1 cellular context compared by ENCODE assay signal in the genomic region with DNA sequence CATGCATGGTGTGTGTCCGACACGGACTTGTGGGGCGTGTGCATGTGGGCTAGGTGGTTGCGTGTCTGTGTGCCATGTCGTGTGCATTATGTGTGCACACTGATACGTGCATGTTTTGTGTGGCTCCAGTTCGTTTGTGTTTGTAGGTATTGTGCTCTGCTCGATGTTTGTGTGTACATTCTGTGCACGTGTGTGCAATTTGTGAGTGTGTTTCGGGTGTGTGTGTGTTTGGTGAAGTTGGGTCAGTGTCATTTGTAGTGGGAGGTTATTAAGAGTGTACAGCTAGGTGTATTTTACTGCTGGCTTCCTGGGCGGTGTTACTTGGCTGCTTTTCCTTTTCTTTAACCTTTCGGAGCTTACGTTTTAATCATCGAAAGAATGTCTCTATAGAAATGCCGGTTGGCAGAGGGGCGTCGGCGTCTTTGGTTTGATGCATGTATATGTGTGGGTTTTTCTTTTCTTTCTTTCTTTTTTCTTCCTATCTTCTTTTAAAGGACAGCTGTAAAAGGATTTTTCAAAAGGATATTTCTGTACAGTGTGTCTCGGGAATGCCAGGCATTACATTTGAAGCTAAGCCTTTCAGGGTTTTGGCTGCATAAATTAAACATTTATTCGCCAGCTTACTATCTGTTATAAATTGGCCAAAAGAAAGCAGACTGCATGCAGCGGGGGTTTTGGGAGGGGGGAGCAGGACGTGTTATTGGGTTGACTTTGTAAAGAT.
TF ChIP-seq lines count a peak whose summit lies in the region.

No MANE protein-coding gene starts in this region.

TF ChIP-seq in HEK293, 187 proteins besides CTCF, POLR2A, EP300 and RAD21 (continued from another document and continues in another):
- TF ChIP-seq, protein P1, sequence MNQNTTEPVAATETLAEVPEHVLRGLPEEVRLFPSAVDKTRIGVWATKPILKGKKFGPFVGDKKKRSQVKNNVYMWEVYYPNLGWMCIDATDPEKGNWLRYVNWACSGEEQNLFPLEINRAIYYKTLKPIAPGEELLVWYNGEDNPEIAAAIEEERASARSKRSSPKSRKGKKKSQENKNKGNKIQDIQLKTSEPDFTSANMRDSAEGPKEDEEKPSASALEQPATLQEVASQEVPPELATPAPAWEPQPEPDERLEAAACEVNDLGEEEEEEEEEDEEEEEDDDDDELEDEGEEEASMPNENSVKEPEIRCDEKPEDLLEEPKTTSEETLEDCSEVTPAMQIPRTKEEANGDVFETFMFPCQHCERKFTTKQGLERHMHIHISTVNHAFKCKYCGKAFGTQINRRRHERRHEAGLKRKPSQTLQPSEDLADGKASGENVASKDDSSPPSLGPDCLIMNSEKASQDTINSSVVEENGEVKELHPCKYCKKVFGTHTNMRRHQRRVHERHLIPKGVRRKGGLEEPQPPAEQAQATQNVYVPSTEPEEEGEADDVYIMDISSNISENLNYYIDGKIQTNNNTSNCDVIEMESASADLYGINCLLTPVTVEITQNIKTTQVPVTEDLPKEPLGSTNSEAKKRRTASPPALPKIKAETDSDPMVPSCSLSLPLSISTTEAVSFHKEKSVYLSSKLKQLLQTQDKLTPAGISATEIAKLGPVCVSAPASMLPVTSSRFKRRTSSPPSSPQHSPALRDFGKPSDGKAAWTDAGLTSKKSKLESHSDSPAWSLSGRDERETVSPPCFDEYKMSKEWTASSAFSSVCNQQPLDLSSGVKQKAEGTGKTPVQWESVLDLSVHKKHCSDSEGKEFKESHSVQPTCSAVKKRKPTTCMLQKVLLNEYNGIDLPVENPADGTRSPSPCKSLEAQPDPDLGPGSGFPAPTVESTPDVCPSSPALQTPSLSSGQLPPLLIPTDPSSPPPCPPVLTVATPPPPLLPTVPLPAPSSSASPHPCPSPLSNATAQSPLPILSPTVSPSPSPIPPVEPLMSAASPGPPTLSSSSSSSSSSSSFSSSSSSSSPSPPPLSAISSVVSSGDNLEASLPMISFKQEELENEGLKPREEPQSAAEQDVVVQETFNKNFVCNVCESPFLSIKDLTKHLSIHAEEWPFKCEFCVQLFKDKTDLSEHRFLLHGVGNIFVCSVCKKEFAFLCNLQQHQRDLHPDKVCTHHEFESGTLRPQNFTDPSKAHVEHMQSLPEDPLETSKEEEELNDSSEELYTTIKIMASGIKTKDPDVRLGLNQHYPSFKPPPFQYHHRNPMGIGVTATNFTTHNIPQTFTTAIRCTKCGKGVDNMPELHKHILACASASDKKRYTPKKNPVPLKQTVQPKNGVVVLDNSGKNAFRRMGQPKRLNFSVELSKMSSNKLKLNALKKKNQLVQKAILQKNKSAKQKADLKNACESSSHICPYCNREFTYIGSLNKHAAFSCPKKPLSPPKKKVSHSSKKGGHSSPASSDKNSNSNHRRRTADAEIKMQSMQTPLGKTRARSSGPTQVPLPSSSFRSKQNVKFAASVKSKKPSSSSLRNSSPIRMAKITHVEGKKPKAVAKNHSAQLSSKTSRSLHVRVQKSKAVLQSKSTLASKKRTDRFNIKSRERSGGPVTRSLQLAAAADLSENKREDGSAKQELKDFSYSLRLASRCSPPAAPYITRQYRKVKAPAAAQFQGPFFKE (tag by site-specific recombination; IDR thresholded peaks at IDR 0.05; ENCODE audit: borderline replicate concordance), result peak; percentile 72; the same call in 1 of the 2 replicates
- TF ChIP-seq KLF9 (tag by site-specific recombination; IDR thresholded peaks at IDR 0.05; ENCODE audit: low read depth), result peak; percentile 67
- TF ChIP-seq, protein P2, sequence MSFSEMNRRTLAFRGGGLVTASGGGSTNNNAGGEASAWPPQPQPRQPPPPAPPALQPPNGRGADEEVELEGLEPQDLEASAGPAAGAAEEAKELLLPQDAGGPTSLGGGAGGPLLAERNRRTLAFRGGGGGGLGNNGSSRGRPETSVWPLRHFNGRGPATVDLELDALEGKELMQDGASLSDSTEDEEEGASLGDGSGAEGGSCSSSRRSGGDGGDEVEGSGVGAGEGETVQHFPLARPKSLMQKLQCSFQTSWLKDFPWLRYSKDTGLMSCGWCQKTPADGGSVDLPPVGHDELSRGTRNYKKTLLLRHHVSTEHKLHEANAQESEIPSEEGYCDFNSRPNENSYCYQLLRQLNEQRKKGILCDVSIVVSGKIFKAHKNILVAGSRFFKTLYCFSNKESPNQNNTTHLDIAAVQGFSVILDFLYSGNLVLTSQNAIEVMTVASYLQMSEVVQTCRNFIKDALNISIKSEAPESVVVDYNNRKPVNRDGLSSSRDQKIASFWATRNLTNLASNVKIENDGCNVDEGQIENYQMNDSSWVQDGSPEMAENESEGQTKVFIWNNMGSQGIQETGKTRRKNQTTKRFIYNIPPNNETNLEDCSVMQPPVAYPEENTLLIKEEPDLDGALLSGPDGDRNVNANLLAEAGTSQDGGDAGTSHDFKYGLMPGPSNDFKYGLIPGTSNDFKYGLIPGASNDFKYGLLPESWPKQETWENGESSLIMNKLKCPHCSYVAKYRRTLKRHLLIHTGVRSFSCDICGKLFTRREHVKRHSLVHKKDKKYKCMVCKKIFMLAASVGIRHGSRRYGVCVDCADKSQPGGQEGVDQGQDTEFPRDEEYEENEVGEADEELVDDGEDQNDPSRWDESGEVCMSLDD (tag by site-specific recombination; IDR thresholded peaks at IDR 0.05), result peak; percentile 67
- TF ChIP-seq ZNF624 (tag by site-specific recombination; IDR thresholded peaks at IDR 0.05), result 0 out of 2 replicates have a peak, but pooled peaks have one; percentile 50
- TF ChIP-seq ZNF341 (tag by site-specific recombination; IDR thresholded peaks at IDR 0.05; ENCODE audit: low read depth), result 0 out of 2 replicates have a peak, but pooled peaks have one; percentile 36
- peak; percentile 49 for TF ChIP-seq GLIS1 (tag by site-specific recombination; IDR thresholded peaks at IDR 0.05)
- TF ChIP-seq ZNF792 (tag by site-specific recombination; IDR thresholded peaks at IDR 0.05), result peak; percentile 90
- TF ChIP-seq EGR2 (tag by site-specific recombination; IDR thresholded peaks at IDR 0.05; ENCODE audit: low read depth), result peak; percentile 47
- TF ChIP-seq ZBTB7A (tag by site-specific recombination; IDR thresholded peaks at IDR 0.05; ENCODE audit: low read depth), result no peak
- TF ChIP-seq ZNF549 (tag by site-specific recombination; IDR thresholded peaks at IDR 0.05), result no peak
- TF ChIP-seq ZNF571 (tag by site-specific recombination; IDR thresholded peaks at IDR 0.05), result no peak
- TF ChIP-seq, protein P3, sequence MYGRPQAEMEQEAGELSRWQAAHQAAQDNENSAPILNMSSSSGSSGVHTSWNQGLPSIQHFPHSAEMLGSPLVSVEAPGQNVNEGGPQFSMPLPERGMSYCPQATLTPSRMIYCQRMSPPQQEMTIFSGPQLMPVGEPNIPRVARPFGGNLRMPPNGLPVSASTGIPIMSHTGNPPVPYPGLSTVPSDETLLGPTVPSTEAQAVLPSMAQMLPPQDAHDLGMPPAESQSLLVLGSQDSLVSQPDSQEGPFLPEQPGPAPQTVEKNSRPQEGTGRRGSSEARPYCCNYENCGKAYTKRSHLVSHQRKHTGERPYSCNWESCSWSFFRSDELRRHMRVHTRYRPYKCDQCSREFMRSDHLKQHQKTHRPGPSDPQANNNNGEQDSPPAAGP (tag by site-specific recombination; IDR thresholded peaks at IDR 0.05), result peak; percentile 39; the same call in 1 of the 2 replicates
- peak; percentile 53; the same call in 1 of the 2 replicates for TF ChIP-seq KLF8 (tag by site-specific recombination; IDR thresholded peaks at IDR 0.05)
- no peak for TF ChIP-seq MEIS1 (CRISPR knock-in tag; IDR thresholded peaks at IDR 0.05; ENCODE audit: borderline replicate concordance)
- peak; percentile 89; the same call in 1 of the 2 replicates for TF ChIP-seq ZNF837 (tag by site-specific recombination; IDR thresholded peaks at IDR 0.05)
- TF ChIP-seq, protein P4, sequence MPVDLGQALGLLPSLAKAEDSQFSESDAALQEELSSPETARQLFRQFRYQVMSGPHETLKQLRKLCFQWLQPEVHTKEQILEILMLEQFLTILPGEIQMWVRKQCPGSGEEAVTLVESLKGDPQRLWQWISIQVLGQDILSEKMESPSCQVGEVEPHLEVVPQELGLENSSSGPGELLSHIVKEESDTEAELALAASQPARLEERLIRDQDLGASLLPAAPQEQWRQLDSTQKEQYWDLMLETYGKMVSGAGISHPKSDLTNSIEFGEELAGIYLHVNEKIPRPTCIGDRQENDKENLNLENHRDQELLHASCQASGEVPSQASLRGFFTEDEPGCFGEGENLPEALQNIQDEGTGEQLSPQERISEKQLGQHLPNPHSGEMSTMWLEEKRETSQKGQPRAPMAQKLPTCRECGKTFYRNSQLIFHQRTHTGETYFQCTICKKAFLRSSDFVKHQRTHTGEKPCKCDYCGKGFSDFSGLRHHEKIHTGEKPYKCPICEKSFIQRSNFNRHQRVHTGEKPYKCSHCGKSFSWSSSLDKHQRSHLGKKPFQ (tag by site-specific recombination; IDR thresholded peaks at IDR 0.05), result peak; percentile 42; the same call in 1 of the 2 replicates
- TF ChIP-seq ZNF600 (tag by site-specific recombination; IDR thresholded peaks at IDR 0.05), result peak; percentile 83
- TF ChIP-seq, protein P5, sequence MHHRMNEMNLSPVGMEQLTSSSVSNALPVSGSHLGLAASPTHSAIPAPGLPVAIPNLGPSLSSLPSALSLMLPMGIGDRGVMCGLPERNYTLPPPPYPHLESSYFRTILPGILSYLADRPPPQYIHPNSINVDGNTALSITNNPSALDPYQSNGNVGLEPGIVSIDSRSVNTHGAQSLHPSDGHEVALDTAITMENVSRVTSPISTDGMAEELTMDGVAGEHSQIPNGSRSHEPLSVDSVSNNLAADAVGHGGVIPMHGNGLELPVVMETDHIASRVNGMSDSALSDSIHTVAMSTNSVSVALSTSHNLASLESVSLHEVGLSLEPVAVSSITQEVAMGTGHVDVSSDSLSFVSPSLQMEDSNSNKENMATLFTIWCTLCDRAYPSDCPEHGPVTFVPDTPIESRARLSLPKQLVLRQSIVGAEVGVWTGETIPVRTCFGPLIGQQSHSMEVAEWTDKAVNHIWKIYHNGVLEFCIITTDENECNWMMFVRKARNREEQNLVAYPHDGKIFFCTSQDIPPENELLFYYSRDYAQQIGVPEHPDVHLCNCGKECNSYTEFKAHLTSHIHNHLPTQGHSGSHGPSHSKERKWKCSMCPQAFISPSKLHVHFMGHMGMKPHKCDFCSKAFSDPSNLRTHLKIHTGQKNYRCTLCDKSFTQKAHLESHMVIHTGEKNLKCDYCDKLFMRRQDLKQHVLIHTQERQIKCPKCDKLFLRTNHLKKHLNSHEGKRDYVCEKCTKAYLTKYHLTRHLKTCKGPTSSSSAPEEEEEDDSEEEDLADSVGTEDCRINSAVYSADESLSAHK (tag by site-specific recombination; IDR thresholded peaks at IDR 0.05), result peak; percentile 44; the same call in 1 of the 2 replicates
- TF ChIP-seq, protein P6, sequence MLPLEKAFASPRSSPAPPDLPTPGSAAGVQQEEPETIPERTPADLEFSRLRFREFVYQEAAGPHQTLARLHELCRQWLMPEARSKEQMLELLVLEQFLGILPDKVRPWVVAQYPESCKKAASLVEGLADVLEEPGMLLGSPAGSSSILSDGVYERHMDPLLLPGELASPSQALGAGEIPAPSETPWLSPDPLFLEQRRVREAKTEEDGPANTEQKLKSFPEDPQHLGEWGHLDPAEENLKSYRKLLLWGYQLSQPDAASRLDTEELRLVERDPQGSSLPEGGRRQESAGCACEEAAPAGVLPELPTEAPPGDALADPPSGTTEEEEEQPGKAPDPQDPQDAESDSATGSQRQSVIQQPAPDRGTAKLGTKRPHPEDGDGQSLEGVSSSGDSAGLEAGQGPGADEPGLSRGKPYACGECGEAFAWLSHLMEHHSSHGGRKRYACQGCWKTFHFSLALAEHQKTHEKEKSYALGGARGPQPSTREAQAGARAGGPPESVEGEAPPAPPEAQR (tag by site-specific recombination; IDR thresholded peaks at IDR 0.05), result no peak
- peak; percentile 64; the same call in 1 of the 2 replicates for TF ChIP-seq ZNF664 (tag by site-specific recombination; IDR thresholded peaks at IDR 0.05)
- TF ChIP-seq BCL11B (tag by site-specific recombination; IDR thresholded peaks at IDR 0.05; ENCODE audit: low read depth), result peak; percentile 59; the same call in 1 of the 2 replicates
- TF ChIP-seq ZBTB21 (tag by site-specific recombination; IDR thresholded peaks at IDR 0.05), result peak; percentile 26; the same call in 1 of the 2 replicates
- TF ChIP-seq KLF7 (tag by site-specific recombination; IDR thresholded peaks at IDR 0.05; ENCODE audit: borderline replicate concordance), result peak; percentile 73; the same call in 1 of the 2 replicates
- peak; percentile 70 for TF ChIP-seq ZNF843 (tag by site-specific recombination; IDR thresholded peaks at IDR 0.05)
- no peak for TF ChIP-seq ZNF660 (tag by site-specific recombination; IDR thresholded peaks at IDR 0.05)
- peak; percentile 45; the same call in 1 of the 2 replicates for TF ChIP-seq ZEB2 (tag by site-specific recombination; IDR thresholded peaks at IDR 0.05)
- TF ChIP-seq, protein P7, sequence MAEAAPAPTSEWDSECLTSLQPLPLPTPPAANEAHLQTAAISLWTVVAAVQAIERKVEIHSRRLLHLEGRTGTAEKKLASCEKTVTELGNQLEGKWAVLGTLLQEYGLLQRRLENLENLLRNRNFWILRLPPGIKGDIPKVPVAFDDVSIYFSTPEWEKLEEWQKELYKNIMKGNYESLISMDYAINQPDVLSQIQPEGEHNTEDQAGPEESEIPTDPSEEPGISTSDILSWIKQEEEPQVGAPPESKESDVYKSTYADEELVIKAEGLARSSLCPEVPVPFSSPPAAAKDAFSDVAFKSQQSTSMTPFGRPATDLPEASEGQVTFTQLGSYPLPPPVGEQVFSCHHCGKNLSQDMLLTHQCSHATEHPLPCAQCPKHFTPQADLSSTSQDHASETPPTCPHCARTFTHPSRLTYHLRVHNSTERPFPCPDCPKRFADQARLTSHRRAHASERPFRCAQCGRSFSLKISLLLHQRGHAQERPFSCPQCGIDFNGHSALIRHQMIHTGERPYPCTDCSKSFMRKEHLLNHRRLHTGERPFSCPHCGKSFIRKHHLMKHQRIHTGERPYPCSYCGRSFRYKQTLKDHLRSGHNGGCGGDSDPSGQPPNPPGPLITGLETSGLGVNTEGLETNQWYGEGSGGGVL (tag by site-specific recombination; IDR thresholded peaks at IDR 0.05), result peak; percentile 51
- 0 out of 2 replicates have a peak, but pooled peaks have one; percentile 60 for TF ChIP-seq SCRT1 (tag by site-specific recombination; IDR thresholded peaks at IDR 0.05; ENCODE audit: borderline replicate concordance)
- TF ChIP-seq ZSCAN16 (tag by site-specific recombination; IDR thresholded peaks at IDR 0.05), result peak; percentile 18; the same call in 1 of the 2 replicates
- TF ChIP-seq ZXDB (tag by site-specific recombination; IDR thresholded peaks at IDR 0.05), result peak; percentile 74
- TF ChIP-seq ZNF211 (tag by site-specific recombination; IDR thresholded peaks at IDR 0.05; ENCODE audit: low read depth), result no peak
- TF ChIP-seq ZNF629 (tag by site-specific recombination; IDR thresholded peaks at IDR 0.05), result 0 out of 2 replicates have a peak, but pooled peaks have one; percentile 49
- peak; percentile 18; the same call in 1 of the 2 replicates for TF ChIP-seq SP2 (tag by site-specific recombination; IDR thresholded peaks at IDR 0.05)
- peak; percentile 35; the same call in 1 of the 2 replicates for TF ChIP-seq SP3 (tag by site-specific recombination; IDR thresholded peaks at IDR 0.05)
- TF ChIP-seq, protein P8, sequence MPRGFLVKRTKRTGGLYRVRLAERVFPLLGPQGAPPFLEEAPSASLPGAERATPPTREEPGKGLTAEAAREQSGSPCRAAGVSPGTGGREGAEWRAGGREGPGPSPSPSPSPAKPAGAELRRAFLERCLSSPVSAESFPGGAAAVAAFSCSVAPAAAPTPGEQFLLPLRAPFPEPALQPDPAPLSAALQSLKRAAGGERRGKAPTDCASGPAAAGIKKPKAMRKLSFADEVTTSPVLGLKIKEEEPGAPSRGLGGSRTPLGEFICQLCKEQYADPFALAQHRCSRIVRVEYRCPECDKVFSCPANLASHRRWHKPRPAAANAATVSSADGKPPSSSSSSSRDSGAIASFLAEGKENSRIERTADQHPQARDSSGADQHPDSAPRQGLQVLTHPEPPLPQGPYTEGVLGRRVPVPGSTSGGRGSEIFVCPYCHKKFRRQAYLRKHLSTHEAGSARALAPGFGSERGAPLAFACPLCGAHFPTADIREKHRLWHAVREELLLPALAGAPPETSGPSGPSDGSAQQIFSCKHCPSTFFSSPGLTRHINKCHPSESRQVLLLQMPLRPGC (tag by site-specific recombination; IDR thresholded peaks at IDR 0.05), result no peak
- TF ChIP-seq ZFP37 (tag by site-specific recombination; IDR thresholded peaks at IDR 0.05), result peak; percentile 96
